8 cellular contexts compared by ENCODE assay signal in the genomic region with DNA sequence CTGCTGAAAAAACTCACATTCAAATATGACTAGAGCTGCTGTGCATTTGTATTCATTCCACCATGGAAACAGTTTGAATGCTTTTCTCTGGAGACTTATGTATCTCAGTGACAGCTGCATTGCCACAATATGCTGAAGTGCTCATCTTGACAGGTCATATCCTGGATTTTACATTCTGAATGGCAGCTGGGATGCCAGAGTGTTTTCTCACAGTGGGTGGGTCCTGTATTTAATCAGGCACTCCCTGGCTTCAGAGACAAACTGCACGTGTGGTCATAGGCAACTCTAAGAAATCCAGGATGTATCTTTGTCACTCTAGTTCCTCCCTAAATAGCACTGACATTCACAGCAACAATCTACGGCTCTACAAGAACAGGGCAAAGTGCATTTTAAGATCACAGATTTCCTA.
DNase-seq lines count a peak whose midpoint lies in the region; ATAC-seq and TF ChIP-seq lines count a peak whose summit lies in the region.

No MANE protein-coding gene starts in this region.

- H3K9ac ChIP-seq in SK-N-SH, result no peak overlapping the region

- no peaks in the 10 kb centered on the region for H3K27me3 ChIP-seq in DOHH2 (ENCODE audit: control insufficient read depth, low read length)
- H3K27me3 ChIP-seq in SK-N-SH (ENCODE audit: insufficient read depth), result no peaks in the 10 kb centered on the region

- POLR2A ChIA-PET in SK-N-SH (lab: Yijun Ruan, JAX), result no interaction called here

- intact Hi-C loops in left colon (cut with DNase I, micrococcal nuclease), result no loop called here

- TF ChIP-seq EP300 in SK-N-SH (IDR thresholded peaks at IDR 0.05; ENCODE audit: borderline replicate concordance in 1 of 2, low read depth in 1 of 2, low read length in 1 of 2), result no peak

- H3F3A ChIP-seq in DOHH2 (ENCODE audit: control insufficient read depth, insufficient read depth) (no peaks in the 10 kb centered on the region), SK-N-SH (replicated peaks; ENCODE audit: insufficient read depth) (no peaks in the 10 kb centered on the region)

- H3K9me2 ChIP-seq in DOHH2 (replicated peaks; ENCODE audit: control insufficient read depth, low read length), result no peaks in the 10 kb centered on the region
- no peaks in the 10 kb centered on the region for H3K9me2 ChIP-seq in SK-N-SH

- TF ChIP-seq CTCF in DOHH2 (IDR thresholded peaks at IDR 0.05; ENCODE audit: low read depth, low read length, poor library complexity, severe bottlenecking) (no peak), SK-N-SH (IDR thresholded peaks at IDR 0.05) (no peak)

- WGBS in SK-N-SH (ENCODE audit: low lambda C conversion rate), result 20% methylated on average over 2 of the region's 2 CpGs

- TF ChIP-seq RAD21 in SK-N-SH (IDR thresholded peaks at IDR 0.05; ENCODE audit: low read length), result no peak

- H3K79me2 ChIP-seq in DOHH2 (ENCODE audit: control insufficient read depth, low read length), result no peaks in the 10 kb centered on the region
- no peaks in the 10 kb centered on the region for H3K79me2 ChIP-seq in SK-N-SH (ENCODE audit: insufficient read depth)

- H3K4me2 ChIP-seq in DOHH2 (ENCODE audit: low read length) (peak overlapping the region; percentile 40), SK-N-SH (no peak overlapping the region)

- H2AFZ ChIP-seq in SK-N-SH (ENCODE audit: low read depth), result peak overlapping the region; percentile 58; the same call in 1 of the 2 replicates

- H3K9me3 ChIP-seq in DOHH2 (ENCODE audit: control insufficient read depth, insufficient read depth, low read length), result no peaks in the 10 kb centered on the region
- no peaks in the 10 kb centered on the region for H3K9me3 ChIP-seq in SK-N-SH

- ATAC-seq in GM21360 (IDR thresholded peaks at IDR 0.05; ENCODE audit: unreplicated experiment) (peak; percentile 13), HG03565 (IDR thresholded peaks at IDR 0.05; ENCODE audit: unreplicated experiment) (peak; percentile 10), left colon (peak; percentile 99)

- DNase-seq in SK-N-SH, result no peak
- DNase-seq in left colon, result peak; percentile 25 to 54
- no peak for DNase-seq in central memory CD4-positive, alpha-beta T cell
- DNase-seq in cerebellar nuclear complex (lab: John Stamatoyannopoulos, UW), result no peak
- DNase-seq in activated CD4-positive, alpha-beta T cell treated with anti-CD3 and anti-CD28 coated beads for 1 hour, result no peak

- H3K27ac ChIP-seq in DOHH2 (ENCODE audit: low read depth, low read length), result no peak overlapping the region
- no peak overlapping the region for H3K27ac ChIP-seq in SK-N-SH (ENCODE audit: low read depth in 2 of 2, low read length in 1 of 2)

- H3K36me3 ChIP-seq in DOHH2 (ENCODE audit: control insufficient read depth, low read length) (no peaks in the 10 kb centered on the region), SK-N-SH (replicated peaks in 1 of 2; ENCODE audit: control insufficient read depth in 1 of 2, insufficient read depth in 2 of 2, low read length in 1 of 2) (no peaks in the 10 kb centered on the region)

- H3K4me1 ChIP-seq in DOHH2 (ENCODE audit: control insufficient read depth, low read length), result peaks cover 20% of the 10 kb centered on the region
- H3K4me1 ChIP-seq in SK-N-SH (ENCODE audit: control insufficient read depth in 1 of 2, insufficient read depth in 2 of 2, low read depth in 1 of 2, low read length in 1 of 2), result peaks cover 0 to 7% of the 10 kb centered on the region in 2 experiments; a peak in 1 of 4 replicates

- no peak overlapping the region for H3K4me3 ChIP-seq in DOHH2 (ENCODE audit: low read length)
- no peak overlapping the region for H3K4me3 ChIP-seq in SK-N-SH (ENCODE audit: low read depth in 2 of 2, low read length in 1 of 2)

- CTCF ChIA-PET in SK-N-SH (lab: Yijun Ruan, JAX), result no interaction called here

- no peaks in the 10 kb centered on the region for H4K20me1 ChIP-seq in DOHH2 (ENCODE audit: control insufficient read depth, insufficient read depth, low read depth, low read length)
- no peaks in the 10 kb centered on the region for H4K20me1 ChIP-seq in SK-N-SH (ENCODE audit: insufficient read depth)

TF ChIP-seq in SK-N-SH, 30 proteins besides CTCF, POLR2A, EP300 and RAD21:
- TF ChIP-seq, protein P1, sequence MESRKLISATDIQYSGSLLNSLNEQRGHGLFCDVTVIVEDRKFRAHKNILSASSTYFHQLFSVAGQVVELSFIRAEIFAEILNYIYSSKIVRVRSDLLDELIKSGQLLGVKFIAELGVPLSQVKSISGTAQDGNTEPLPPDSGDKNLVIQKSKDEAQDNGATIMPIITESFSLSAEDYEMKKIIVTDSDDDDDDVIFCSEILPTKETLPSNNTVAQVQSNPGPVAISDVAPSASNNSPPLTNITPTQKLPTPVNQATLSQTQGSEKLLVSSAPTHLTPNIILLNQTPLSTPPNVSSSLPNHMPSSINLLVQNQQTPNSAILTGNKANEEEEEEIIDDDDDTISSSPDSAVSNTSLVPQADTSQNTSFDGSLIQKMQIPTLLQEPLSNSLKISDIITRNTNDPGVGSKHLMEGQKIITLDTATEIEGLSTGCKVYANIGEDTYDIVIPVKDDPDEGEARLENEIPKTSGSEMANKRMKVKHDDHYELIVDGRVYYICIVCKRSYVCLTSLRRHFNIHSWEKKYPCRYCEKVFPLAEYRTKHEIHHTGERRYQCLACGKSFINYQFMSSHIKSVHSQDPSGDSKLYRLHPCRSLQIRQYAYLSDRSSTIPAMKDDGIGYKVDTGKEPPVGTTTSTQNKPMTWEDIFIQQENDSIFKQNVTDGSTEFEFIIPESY (IDR thresholded peaks at IDR 0.05; ENCODE audit: borderline replicate concordance, low read depth), result no peak
- TF ChIP-seq NFIC (IDR thresholded peaks at IDR 0.05; ENCODE audit: borderline replicate concordance) (no peak), RXRA (IDR thresholded peaks at IDR 0.05; ENCODE audit: borderline replicate concordance, low read depth) (no peak), FOSL2 (IDR thresholded peaks at IDR 0.05; ENCODE audit: borderline replicate concordance, low read depth) (no peak), RFX5 (IDR thresholded peaks at IDR 0.05; ENCODE audit: low read length) (no peak), EZH2phosphoT487 (IDR thresholded peaks at IDR 0.05; ENCODE audit: borderline replicate concordance, low read depth) (no peak)
- TF ChIP-seq, protein P2, sequence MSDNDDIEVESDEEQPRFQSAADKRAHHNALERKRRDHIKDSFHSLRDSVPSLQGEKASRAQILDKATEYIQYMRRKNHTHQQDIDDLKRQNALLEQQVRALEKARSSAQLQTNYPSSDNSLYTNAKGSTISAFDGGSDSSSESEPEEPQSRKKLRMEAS (IDR thresholded peaks at IDR 0.05; ENCODE audit: low read depth), result no peak
- TF ChIP-seq, protein P3, sequence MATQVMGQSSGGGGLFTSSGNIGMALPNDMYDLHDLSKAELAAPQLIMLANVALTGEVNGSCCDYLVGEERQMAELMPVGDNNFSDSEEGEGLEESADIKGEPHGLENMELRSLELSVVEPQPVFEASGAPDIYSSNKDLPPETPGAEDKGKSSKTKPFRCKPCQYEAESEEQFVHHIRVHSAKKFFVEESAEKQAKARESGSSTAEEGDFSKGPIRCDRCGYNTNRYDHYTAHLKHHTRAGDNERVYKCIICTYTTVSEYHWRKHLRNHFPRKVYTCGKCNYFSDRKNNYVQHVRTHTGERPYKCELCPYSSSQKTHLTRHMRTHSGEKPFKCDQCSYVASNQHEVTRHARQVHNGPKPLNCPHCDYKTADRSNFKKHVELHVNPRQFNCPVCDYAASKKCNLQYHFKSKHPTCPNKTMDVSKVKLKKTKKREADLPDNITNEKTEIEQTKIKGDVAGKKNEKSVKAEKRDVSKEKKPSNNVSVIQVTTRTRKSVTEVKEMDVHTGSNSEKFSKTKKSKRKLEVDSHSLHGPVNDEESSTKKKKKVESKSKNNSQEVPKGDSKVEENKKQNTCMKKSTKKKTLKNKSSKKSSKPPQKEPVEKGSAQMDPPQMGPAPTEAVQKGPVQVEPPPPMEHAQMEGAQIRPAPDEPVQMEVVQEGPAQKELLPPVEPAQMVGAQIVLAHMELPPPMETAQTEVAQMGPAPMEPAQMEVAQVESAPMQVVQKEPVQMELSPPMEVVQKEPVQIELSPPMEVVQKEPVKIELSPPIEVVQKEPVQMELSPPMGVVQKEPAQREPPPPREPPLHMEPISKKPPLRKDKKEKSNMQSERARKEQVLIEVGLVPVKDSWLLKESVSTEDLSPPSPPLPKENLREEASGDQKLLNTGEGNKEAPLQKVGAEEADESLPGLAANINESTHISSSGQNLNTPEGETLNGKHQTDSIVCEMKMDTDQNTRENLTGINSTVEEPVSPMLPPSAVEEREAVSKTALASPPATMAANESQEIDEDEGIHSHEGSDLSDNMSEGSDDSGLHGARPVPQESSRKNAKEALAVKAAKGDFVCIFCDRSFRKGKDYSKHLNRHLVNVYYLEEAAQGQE (IDR thresholded peaks at IDR 0.05; ENCODE audit: low read depth, low read length), result no peak

Comparison
In these comparisons a context has a peak if more than half of its experiments do, and no peak if none do; other contexts are left out.
1. ATAC-seq: peak in every context shown above with its lines; median percentile 99 in left colon; 13 in GM21360; 10 in HG03565.
2. DNase-seq: peak in left colon (2 of 2); none in SK-N-SH (single experiment), central memory CD4-positive, alpha-beta T cell (single experiment), cerebellar nuclear complex (0 of 2) and activated CD4-positive, alpha-beta T cell treated with anti-CD3 and anti-CD28 coated beads for 1 hour (single experiment).